ENCODE assay signal across 11 cellular contexts in genomic region chrX:152903589-152903988, GRCh38. TPM values are rescaled to one million over a fixed set of nuclear protein-coding genes. Genes with fewer than 3 reads are reported as not detected.
DNase-seq lines count a peak whose midpoint lies in the region; ATAC-seq and TF ChIP-seq lines count a peak whose summit lies in the region.
"Had no signal": no experiment of that assay in that cellular context is flagged by ENCODE, and none has a peak within 500 bp of the region (broad histone marks: within the 10 kb centered on the region; RNA-seq: fewer than 3 reads in every experiment).

No MANE protein-coding gene starts in this region.

- whole genome bisulfite sequencing in mesendoderm (ENCODE audit: extremely low coverage, insufficient coverage, low lambda C conversion rate) = no CpG with 5 or more reads among the region's 9 CpGs

- no peak overlapping the region for H3K18ac ChIP-seq in mesendoderm (ENCODE audit: low read length)

- H3K27ac Mint-ChIP-seq in chondrocyte (ENCODE audit: unreplicated experiment) = no peak overlapping the region
- H3K27ac Mint-ChIP-seq: CD4-positive, alpha-beta T cell had no signal

- H3K79me1 ChIP-seq in mesendoderm (ENCODE audit: low read length) = no peaks in the 10 kb centered on the region

- H3K27me3 ChIP-seq in mesendoderm (ENCODE audit: insufficient read depth, low read length, poor library complexity) (no peaks in the 10 kb centered on the region), upper lobe of right lung (no peaks in the 10 kb centered on the region)
- H3K27me3 ChIP-seq: BE2C had no signal

- DNase-seq in chondrocyte (ENCODE audit: low spot score) (peak; percentile 40), mesendoderm (no peak), upper lobe of right lung (peak; percentile 11), NAMALWA (ENCODE audit: low spot score) (no peak), kidney tubule cell (ENCODE audit: low spot score) (no peak)
- no peak for DNase-seq in stimulated activated naive CD8-positive, alpha-beta T cell treated with anti-CD3 and anti-CD28 coated beads, Interleukin-15, Interleukin-2, amounts not matched to agents 100 U/mL and 50 U/mL, for 24 hours
- DNase-seq: BE2C; Caco-2; CD4-positive, alpha-beta T cell; GDM1; GOT3 had no signal

- intact Hi-C loops in upper lobe of right lung (cut with DNase I) = no loop called here

- H3K9ac ChIP-seq in mesendoderm (ENCODE audit: low read length) = no peak overlapping the region

- H2AK5ac ChIP-seq in mesendoderm (ENCODE audit: low read length) = no peak overlapping the region

- no peaks in the 10 kb centered on the region for H3K36me3 ChIP-seq in mesendoderm (ENCODE audit: control insufficient read depth, insufficient read depth, low read length)
- no peaks in the 10 kb centered on the region for H3K36me3 ChIP-seq in upper lobe of right lung
- H3K36me3 ChIP-seq: BE2C had no signal

- no peaks in the 10 kb centered on the region for H3K79me2 ChIP-seq in mesendoderm (ENCODE audit: control insufficient read depth, insufficient read depth, low read length)

- no peaks in the 10 kb centered on the region for H3K9me3 Mint-ChIP-seq in chondrocyte (ENCODE audit: low read depth)
- H3K9me3 Mint-ChIP-seq: CD4-positive, alpha-beta T cell had no signal

- TF ChIP-seq CTCF in chondrocyte (IDR thresholded peaks at IDR 0.05) = no peak
- TF ChIP-seq CTCF in upper lobe of right lung (IDR thresholded peaks at IDR 0.05) = no peak

- no peak overlapping the region for H3K4me3 Mint-ChIP-seq in chondrocyte (ENCODE audit: unreplicated experiment)
- H3K4me3 Mint-ChIP-seq: CD4-positive, alpha-beta T cell had no signal

- H3K56ac ChIP-seq in mesendoderm (ENCODE audit: low read length) = no peak overlapping the region

- H3K27me3 Mint-ChIP-seq in chondrocyte (ENCODE audit: low read depth) = no peaks in the 10 kb centered on the region

- no peaks in the 10 kb centered on the region for H3K36me3 Mint-ChIP-seq in chondrocyte (ENCODE audit: low read depth)

- H2BK120ac ChIP-seq in mesendoderm (ENCODE audit: low read depth, low read length) = no peak overlapping the region

- no peaks in the 10 kb centered on the region for H3K9me3 ChIP-seq in upper lobe of right lung
- H3K9me3 ChIP-seq: BE2C, Caco-2 had no signal

- H3K4me3 ChIP-seq in mesendoderm (ENCODE audit: low read length) (no peak overlapping the region), upper lobe of right lung (no peak overlapping the region)

- H3K4me1 ChIP-seq in mesendoderm (ENCODE audit: control insufficient read depth, low read depth, low read length) (no peaks in the 10 kb centered on the region), upper lobe of right lung (no peaks in the 10 kb centered on the region)
- H3K4me1 ChIP-seq: Caco-2 had no signal

- peaks cover 14% of the 10 kb centered on the region for H3K4me1 Mint-ChIP-seq in chondrocyte (ENCODE audit: low read depth)

- H4K5ac ChIP-seq in mesendoderm (ENCODE audit: low read length) = no peak overlapping the region

- peak overlapping the region; percentile 60 for H3K4ac ChIP-seq in mesendoderm (ENCODE audit: low read depth, low read length)

- no peak overlapping the region for H3K4me2 ChIP-seq in mesendoderm (ENCODE audit: low read length)

- H4K8ac ChIP-seq in mesendoderm (ENCODE audit: low read depth, low read length) = no peak overlapping the region

- H2BK5ac ChIP-seq in mesendoderm (ENCODE audit: low read length) = no peak overlapping the region

- ATAC-seq in upper lobe of right lung = no peak
- ATAC-seq in stimulated activated naive CD8-positive, alpha-beta T cell treated with anti-CD3 and anti-CD28 coated beads, Interleukin-15, Interleukin-2, amounts not matched to agents 100 U/mL and 50 U/mL, for 24 hours = no peak

- no peak overlapping the region for H2BK15ac ChIP-seq in mesendoderm (replicated peaks; ENCODE audit: low read depth)

- no peak overlapping the region for H3K23ac ChIP-seq in mesendoderm (ENCODE audit: low read length)

- H3K27ac ChIP-seq in mesendoderm (ENCODE audit: low read depth, low read length) (no peak overlapping the region), upper lobe of right lung (no peak overlapping the region)

RNA-seq across cellular contexts. Expression of gene ZNF185, which starts 5.7 kb away (rescaled TPM):
- total RNA-seq in chondrocyte (6.0 to 14.0 TPM (median 13.7 TPM) in 3 replicates), upper lobe of right lung (16.3 TPM)
- polyA plus RNA-seq in mesendoderm (2013, experiment 1 of 2) = 4.5 TPM
- 4.4 TPM for polyA plus RNA-seq in mesendoderm (2013, experiment 2 of 2)

Comparison
In these comparisons a context has a peak if more than half of its experiments do, and no peak if none do; other contexts are left out.
1. DNase-seq: peak in chondrocyte (single experiment) and upper lobe of right lung (single experiment); none in mesendoderm (single experiment), NAMALWA (single experiment), kidney tubule cell (single experiment) and stimulated activated naive CD8-positive, alpha-beta T cell treated with anti-CD3 and anti-CD28 coated beads, Interleukin-15, Interleukin-2, amounts not matched to agents 100 U/mL and 50 U/mL, for 24 hours (single experiment).